In the genomic region with DNA sequence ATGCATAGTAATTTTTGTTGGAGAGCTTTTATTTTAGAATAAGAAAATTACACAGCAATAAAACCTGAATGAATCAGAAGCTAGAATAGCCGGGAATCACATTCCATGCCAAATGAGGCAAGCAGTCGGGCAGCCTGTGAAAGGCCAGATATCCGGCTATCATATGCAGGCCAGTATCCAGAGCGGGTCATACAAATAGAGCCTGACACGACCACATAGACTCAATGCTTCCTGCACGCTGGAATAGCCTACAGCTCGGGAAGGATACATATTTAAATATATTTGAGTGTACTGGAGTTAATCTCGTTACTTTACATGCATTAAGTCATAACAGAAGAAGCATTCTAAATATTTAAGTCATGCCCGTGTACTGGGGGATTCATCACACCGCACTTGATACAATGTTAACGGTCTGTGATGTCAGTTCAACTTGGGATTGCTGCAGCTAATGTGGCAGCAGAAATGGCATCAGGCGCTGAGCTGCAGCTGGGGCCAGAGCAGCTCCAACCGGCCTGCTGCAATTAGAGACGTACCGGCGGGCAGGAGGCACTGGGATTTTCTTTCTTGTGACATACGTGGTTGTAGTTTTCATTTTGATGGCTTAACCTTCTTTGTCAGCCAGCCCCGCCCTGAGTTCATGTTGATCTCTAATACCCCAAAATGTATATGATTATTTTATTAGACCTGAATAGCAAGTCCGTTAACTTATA, we compare ENCODE assay signal across 23 cellular contexts.
"Had no signal": no experiment of that assay in that cellular context is flagged by ENCODE, and none has a peak within 500 bp of the region (broad histone marks: within the 10 kb centered on the region; RNA-seq: fewer than 3 reads in every experiment).

No MANE protein-coding gene starts in this region.

- H3K4me3 ChIP-seq: mucosa of descending colon, right atrium auricular region, thyroid gland had no signal

- DNase-seq: activated B cell treated with CpG ODN at 0.5 μM for 24 hours; activated CD4-positive, alpha-beta T cell treated with anti-CD3 and anti-CD28 coated beads for 36 hours; activated CD4-positive, alpha-beta T cell treated with anti-CD3 and anti-CD28 coated beads, Interleukin-2, amount 50 U/mL, for 4 hours; activated CD8-positive, alpha-beta memory T cell treated with anti-CD3 and anti-CD28 coated beads, Interleukin-2, amount 50 U/mL, for 48 hours; activated naive CD4-positive, alpha-beta T cell treated with Interleukin-2 at 50 U/mL for 16 hours; activated naive CD8-positive, alpha-beta T cell treated with anti-CD3 and anti-CD28 coated beads for 36 hours; activated T-cell treated with anti-CD3 and anti-CD28 coated beads, Interleukin-2, amount 50 U/mL, for 48 hours; amniotic stem cell; cerebellar nuclear complex; cortex of kidney; endodermal cell; heart right ventricle; kidney; mesenchymal stem cell; mucosa of descending colon; naive B cell; stimulated activated CD4-positive, alpha-beta T cell treated with anti-CD3 and anti-CD28 coated beads, Interleukin-12 subunit alpha, Interleukin-12 subunit beta, amount 100 ng/mL, for 4 hours; stimulated activated CD4-positive, alpha-beta T cell treated with anti-CD3 and anti-CD28 coated beads, Interleukin-1b, Interleukin-23, amount 100 ng/mL, for 48 hours; substantia nigra; T-helper 9 cell; thyroid gland; upper lobe of right lung had no signal

- ATAC-seq: activated CD4-positive, alpha-beta T cell treated with anti-CD3 and anti-CD28 coated beads for 36 hours; mucosa of descending colon; upper lobe of right lung had no signal
